23 cellular contexts compared by ENCODE assay signal in the genomic region with DNA sequence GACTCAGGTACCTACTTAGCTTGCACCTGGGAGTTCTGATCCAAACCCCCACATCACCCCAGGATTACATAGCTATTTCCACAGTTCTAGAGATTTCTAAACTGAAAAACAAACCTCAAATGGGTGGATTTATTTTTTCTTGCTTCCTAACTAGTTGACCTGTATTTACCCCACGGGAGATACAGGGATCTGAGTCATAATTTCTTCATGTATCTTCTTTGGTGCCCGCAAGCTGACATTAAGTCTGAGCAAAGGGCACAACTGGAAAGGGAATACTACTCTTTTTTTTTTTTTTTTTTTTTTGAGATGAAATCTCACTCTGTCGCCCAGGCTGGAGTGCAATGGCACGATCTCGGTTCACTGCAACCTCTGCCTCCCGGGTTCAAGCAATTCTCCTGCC.
"Had no signal": no experiment of that assay in that cellular context is flagged by ENCODE, and none has a peak within 500 bp of the region (broad histone marks: within the 10 kb centered on the region; RNA-seq: fewer than 3 reads in every experiment).

No MANE protein-coding gene starts in this region.

- H3K27ac ChIP-seq: brain microvascular endothelial cell, Peyer's patch had no signal

- H3K9me3 ChIP-seq: Peyer's patch had no signal

- H3K27me3 ChIP-seq: brain microvascular endothelial cell, Peyer's patch had no signal

- H3K4me1 ChIP-seq: Peyer's patch had no signal

- DNase-seq: activated B cell treated with CpG ODN at 0.5 μM for 24 hours; activated CD4-positive, alpha-beta T cell treated with anti-CD3 and anti-CD28 coated beads for 1 hour; activated CD4-positive, alpha-beta T cell treated with anti-CD3 and anti-CD28 coated beads, Interleukin-2, amount 10 ng/mL, durations not matched to agents 24 days and 14 days; activated CD4-positive, alpha-beta T cell treated with anti-CD3 and anti-CD28 coated beads, Interleukin-2, amount 50 U/mL, for 48 hours; activated CD8-positive, alpha-beta memory T cell treated with anti-CD3 and anti-CD28 coated beads, Interleukin-2, amount 10 ng/mL, durations not matched to agents 7 days and 5 days; activated gamma-delta T cell; activated naive CD4-positive, alpha-beta T cell treated with anti-CD3 and anti-CD28 coated beads for 36 hours; activated T-cell treated with anti-CD3 and anti-CD28 coated beads, Interleukin-2, amount 50 U/mL, for 24 hours; brain microvascular endothelial cell; cerebellar nuclear complex; Kasumi-1; KBM-7; NCI-H1092; NCI-H1417; NCI-H1930; NCI-H2171 treated with DMSO at 0.1 percent for 48 hours; NCI-H345; NCI-H510A; NCI-H526 treated with DMSO at 0.1 percent for 48 hours; NCI-H82; OCI-M1; Peyer's patch; SHP77 treated with DMSO at 0.1 percent for 48 hours had no signal

- H3K4me3 ChIP-seq: Peyer's patch had no signal

- H3K36me3 ChIP-seq: brain microvascular endothelial cell, Peyer's patch had no signal

- ATAC-seq: activated CD8-positive, alpha-beta memory T cell treated with anti-CD3 and anti-CD28 coated beads, Interleukin-2, amount 10 ng/mL, durations not matched to agents 7 days and 5 days had no signal
